Comparison of ENCODE assay signal across 14 cellular contexts in genomic region chr19:38870612-38871011, GRCh38. TPM values are rescaled to one million over a fixed set of nuclear protein-coding genes. Genes with fewer than 3 reads are reported as not detected.
DNase-seq lines count a peak whose midpoint lies in the region; ATAC-seq, FAIRE-seq and TF ChIP-seq lines count a peak whose summit lies in the region.
"Had no signal": no experiment of that assay in that cellular context is flagged by ENCODE, and none has a peak within 500 bp of the region (broad histone marks: within the 10 kb centered on the region; RNA-seq: fewer than 3 reads in every experiment).

No MANE protein-coding gene starts in this region.

- peaks cover 25% of the 10 kb centered on the region for H3K4me1 Mint-ChIP-seq in T-helper 2 cell treated with Interferon-gamma antibody and Interleukin-4, amounts not matched to agents 5 μg/mL and 100 μg/mL, for 36 hours (ENCODE audit: low read depth)
- H3K4me1 Mint-ChIP-seq in astrocyte (ENCODE audit: low read depth, unreplicated experiment): peaks cover 4% of the 10 kb centered on the region

- H2AK5ac ChIP-seq in IMR-90 (ENCODE audit: low read depth, low read length): no peak overlapping the region
- peak overlapping the region; percentile 82 for H2AK5ac ChIP-seq in neuronal stem cell (ENCODE audit: low read depth, low read length)

- CTCF ChIA-PET in IMR-90 (lab: Yijun Ruan, JAX): no interaction called here

- H2AFZ ChIP-seq in IMR-90 (replicated peaks; ENCODE audit: low read length, poor library complexity): peak overlapping the region; percentile 92
- H2AFZ ChIP-seq in astrocyte (ENCODE audit: low read depth, low read length): no peak overlapping the region
- H2AFZ ChIP-seq in neuronal stem cell (ENCODE audit: low read length): no peak overlapping the region

- H3K9me1 ChIP-seq in IMR-90 (ENCODE audit: insufficient read depth, low read length): peaks cover 7% of the 10 kb centered on the region

- no peaks in the 10 kb centered on the region for H3K79me2 ChIP-seq in astrocyte (ENCODE audit: insufficient read depth, low read length)

- H3K18ac ChIP-seq in IMR-90 (ENCODE audit: low read depth, low read length) (no peak overlapping the region), neuronal stem cell (ENCODE audit: low read length) (peak overlapping the region; percentile 98)

- H4K91ac ChIP-seq in IMR-90 (ENCODE audit: insufficient read depth, low read depth, low read length): no peak overlapping the region
- H4K91ac ChIP-seq in neuronal stem cell (ENCODE audit: low read depth, low read length, poor library complexity): no peak overlapping the region

- H3K9me3 ChIP-seq in IMR-90 (ENCODE audit: control insufficient read depth, insufficient read depth, low read length): no peaks in the 10 kb centered on the region
- H3K9me3 ChIP-seq in astrocyte (ENCODE audit: insufficient read depth, low read depth, low read length): no peaks in the 10 kb centered on the region
- peaks cover 0 to 4% of the 10 kb centered on the region in 2 donors for H3K9me3 ChIP-seq in neuronal stem cell (replicated peaks in 1 of 2; ENCODE audit: control insufficient read depth in 2 of 2, insufficient read depth in 1 of 2, low read depth in 1 of 2, low read length in 2 of 2)
- H3K9me3 ChIP-seq: mucosa of descending colon had no signal

- FAIRE-seq in astrocyte (lab: Jason Lieb, UNC): no peak
- FAIRE-seq: A204.1, bronchial epithelial cell had no signal

- TF ChIP-seq POLR2A in IMR-90 (IDR thresholded peaks at IDR 0.05; ENCODE audit: low read depth, low read length): no peak

- no peak overlapping the region for H2AK9ac ChIP-seq in IMR-90 (replicated peaks; ENCODE audit: low read depth, low read length, poor library complexity)

- ATAC-seq in IMR-90 (ENCODE audit: low read depth): no peak
- no peak for ATAC-seq in left colon

- peak overlapping the region; percentile 57 for H3K27ac Mint-ChIP-seq in T-helper 2 cell treated with Interferon-gamma antibody and Interleukin-4, amounts not matched to agents 5 μg/mL and 100 μg/mL, for 36 hours
- no peak overlapping the region for H3K27ac Mint-ChIP-seq in astrocyte (ENCODE audit: unreplicated experiment)
- H3K27ac Mint-ChIP-seq: type B pancreatic cell had no signal

- peaks cover 5% of the 10 kb centered on the region; the same call in 1 of the 2 replicates for H3K4me1 ChIP-seq in IMR-90 (ENCODE audit: control insufficient read depth, insufficient read depth, low read length)
- H3K4me1 ChIP-seq in astrocyte (ENCODE audit: insufficient read depth, low read length): peaks cover 3% of the 10 kb centered on the region
- H3K4me1 ChIP-seq in neuronal stem cell (ENCODE audit: control insufficient read depth in 2 of 2, insufficient read depth in 1 of 2, low read depth in 1 of 2, low read length in 2 of 2): peaks cover 0 to 12% of the 10 kb centered on the region in 2 donors

- in situ Hi-C loops in IMR-90 (cut with MboI; ENCODE audit: low sequenced_read_pairs): no loop called here

- H3K4ac ChIP-seq in IMR-90 (ENCODE audit: low read depth, low read length) (no peak overlapping the region), neuronal stem cell (ENCODE audit: low read length) (no peak overlapping the region)

- H3K14ac ChIP-seq in IMR-90 (replicated peaks; ENCODE audit: low read depth, low read length): no peak overlapping the region
- H3K14ac ChIP-seq in neuronal stem cell (ENCODE audit: low read length): no peak overlapping the region

- 80% methylated on average over 3 of the region's 19 CpGs; no CpG with 5 or more reads in 1 of the 2 experiments for WGBS in IMR-90 (ENCODE audit: extremely low coverage in 2 of 2, insufficient read length in 1 of 2), 2 experiments
- no CpG with 5 or more reads among the region's 19 CpGs for WGBS in neuronal stem cell (ENCODE audit: extremely low coverage in 2 of 2, insufficient read length in 2 of 2, insufficient replicate concordance in 1 of 2), 2 donors

- no peak for DNase-seq in T-helper 2 cell treated with Interferon-gamma antibody and Interleukin-4, amounts not matched to agents 5 μg/mL and 100 μg/mL, for 36 hours (ENCODE audit: low spot score)
- no peak for DNase-seq in T-helper 2 cell
- no peak for DNase-seq in IMR-90
- no peak for DNase-seq in astrocyte (ENCODE audit: low read depth)
- DNase-seq in neuronal stem cell (ENCODE audit: low spot score): no peak
- DNase-seq in SIG-M5 (lab: John Stamatoyannopoulos, UW): no peak
- DNase-seq in left colon: no peak
- no peak for DNase-seq in NCI-H526 treated with DMSO at 0.1 percent for 48 hours (lab: John Stamatoyannopoulos, UW)
- DNase-seq: DMS79, KG1 had no signal

- H3K56ac ChIP-seq in IMR-90 (ENCODE audit: extremely low read depth, insufficient read depth, low read length): no peak overlapping the region

- dilution Hi-C loops in IMR-90 (cut with HindIII; ENCODE audit: low sequenced_read_pairs, unreplicated experiment): no loop called here

- no peak overlapping the region for H4K5ac ChIP-seq in IMR-90 (ENCODE audit: low read depth, low read length)

- H2BK120ac ChIP-seq in IMR-90 (ENCODE audit: low read depth, low read length): no peak overlapping the region
- H2BK120ac ChIP-seq in neuronal stem cell (ENCODE audit: low read depth, low read length): peak overlapping the region; percentile 35

- no peak overlapping the region for H3K23ac ChIP-seq in IMR-90 (ENCODE audit: low read depth, low read length)
- H3K23ac ChIP-seq in neuronal stem cell (ENCODE audit: low read depth, low read length, poor library complexity): peak overlapping the region; percentile 16

- intact Hi-C loops in IMR-90 (cut with micrococcal nuclease) (no loop called here), left colon (cut with DNase I, micrococcal nuclease) (no loop called here)

- H4K20me1 ChIP-seq in IMR-90 (ENCODE audit: insufficient read depth, low read length): no peaks in the 10 kb centered on the region
- no peaks in the 10 kb centered on the region for H4K20me1 ChIP-seq in astrocyte (ENCODE audit: insufficient read depth, low read length)

- H2BK5ac ChIP-seq in IMR-90 (ENCODE audit: low read depth, low read length, poor library complexity, severe bottlenecking) (no peak overlapping the region), neuronal stem cell (ENCODE audit: low read length) (peak overlapping the region; percentile 94)

- H3K36me3 ChIP-seq in IMR-90 (ENCODE audit: control insufficient read depth, insufficient read depth, low read length) (no peaks in the 10 kb centered on the region), astrocyte (ENCODE audit: insufficient read depth, low read length) (no peaks in the 10 kb centered on the region), neuronal stem cell (replicated peaks in 1 of 2; ENCODE audit: control insufficient read depth in 2 of 2, insufficient read depth in 2 of 2, low read length in 2 of 2) (no peaks in the 10 kb centered on the region)

- peaks cover 35% of the 10 kb centered on the region for H3K36me3 Mint-ChIP-seq in T-helper 2 cell treated with Interferon-gamma antibody and Interleukin-4, amounts not matched to agents 5 μg/mL and 100 μg/mL, for 36 hours (ENCODE audit: low read depth)
- no peaks in the 10 kb centered on the region for H3K36me3 Mint-ChIP-seq in astrocyte (ENCODE audit: low read depth, unreplicated experiment)
- H3K36me3 Mint-ChIP-seq: type B pancreatic cell had no signal

- H3K27ac ChIP-seq in IMR-90 (ENCODE audit: insufficient read depth, low read length): no peak overlapping the region
- H3K27ac ChIP-seq in astrocyte (ENCODE audit: low read depth, low read length): no peak overlapping the region
- no peak overlapping the region for H3K27ac ChIP-seq in neuronal stem cell (replicated peaks; ENCODE audit: low read length)

- H4K8ac ChIP-seq in IMR-90 (ENCODE audit: low read depth in 2 of 2, low read length in 2 of 2) (no peak overlapping the region; a peak in 2 of 4 replicates), neuronal stem cell (ENCODE audit: low read depth, low read length) (no peak overlapping the region)

- POLR2A ChIA-PET in IMR-90 (lab: Charles Lee; ENCODE audit: unreplicated experiment): no interaction called here

- no peaks in the 10 kb centered on the region for H3K27me3 ChIP-seq in IMR-90 (ENCODE audit: control insufficient read depth, insufficient read depth, low read length)
- no peaks in the 10 kb centered on the region for H3K27me3 ChIP-seq in astrocyte (ENCODE audit: insufficient read depth, low read length)
- peaks cover 0 to 12% (median 0%) of the 10 kb centered on the region in 3 experiments for H3K27me3 ChIP-seq in neuronal stem cell (ENCODE audit: control insufficient read depth in 3 of 3, insufficient read depth in 3 of 3, low read depth in 1 of 3, low read length in 3 of 3)

- no peak overlapping the region for H3K4me3 ChIP-seq in IMR-90 (ENCODE audit: insufficient read depth, low read depth, low read length)
- H3K4me3 ChIP-seq in astrocyte (ENCODE audit: insufficient read depth, low read depth, low read length): no peak overlapping the region
- H3K4me3 ChIP-seq in neuronal stem cell (ENCODE audit: low read length in 2 of 2): no peak overlapping the region
- H3K4me3 ChIP-seq: mucosa of descending colon had no signal

- H2BK12ac ChIP-seq in neuronal stem cell (ENCODE audit: low read length): peak overlapping the region; percentile 97

- no peak overlapping the region for H2BK15ac ChIP-seq in IMR-90 (ENCODE audit: low read depth, low read length)
- peak overlapping the region; percentile 99 for H2BK15ac ChIP-seq in neuronal stem cell (ENCODE audit: low read length)

- peak overlapping the region; percentile 71 for H3K4me3 Mint-ChIP-seq in T-helper 2 cell treated with Interferon-gamma antibody and Interleukin-4, amounts not matched to agents 5 μg/mL and 100 μg/mL, for 36 hours
- no peak overlapping the region for H3K4me3 Mint-ChIP-seq in astrocyte (ENCODE audit: unreplicated experiment)

- H3K9ac ChIP-seq in IMR-90 (ENCODE audit: low read depth, low read length): no peak overlapping the region
- no peak overlapping the region for H3K9ac ChIP-seq in astrocyte (ENCODE audit: low read length)
- H3K9ac ChIP-seq in neuronal stem cell (ENCODE audit: low read depth, low read length, poor library complexity): no peak overlapping the region

- TF ChIP-seq RAD21 in IMR-90 (IDR thresholded peaks at IDR 0.05; ENCODE audit: low read length): no peak

- no peaks in the 10 kb centered on the region for H3K27me3 Mint-ChIP-seq in T-helper 2 cell treated with Interferon-gamma antibody and Interleukin-4, amounts not matched to agents 5 μg/mL and 100 μg/mL, for 36 hours (ENCODE audit: low read depth)
- peaks cover 8% of the 10 kb centered on the region for H3K27me3 Mint-ChIP-seq in astrocyte (ENCODE audit: low read depth, unreplicated experiment)

- no TSS peak for BruUV-seq in IMR-90 (replicated peaks; lab: Mats Ljungman, UMichigan)

- H3K79me1 ChIP-seq in IMR-90 (ENCODE audit: low read depth in 1 of 2, low read length in 2 of 2): no peaks in the 10 kb centered on the region
- H3K79me1 ChIP-seq in neuronal stem cell (ENCODE audit: low read depth, low read length): peaks cover 3% of the 10 kb centered on the region

- H2BK20ac ChIP-seq in IMR-90 (ENCODE audit: low read depth, low read length): no peak overlapping the region

- H3K9me3 Mint-ChIP-seq in T-helper 2 cell treated with Interferon-gamma antibody and Interleukin-4, amounts not matched to agents 5 μg/mL and 100 μg/mL, for 36 hours: no peaks in the 10 kb centered on the region
- H3K9me3 Mint-ChIP-seq in astrocyte (ENCODE audit: unreplicated experiment): no peaks in the 10 kb centered on the region
- H3K9me3 Mint-ChIP-seq: type B pancreatic cell had no signal

- H3K4me2 ChIP-seq in IMR-90 (ENCODE audit: low read depth, low read length) (no peak overlapping the region), astrocyte (ENCODE audit: low read length) (peak overlapping the region; percentile 88), neuronal stem cell (ENCODE audit: insufficient read depth, low read length, poor library complexity, severe bottlenecking) (no peak overlapping the region)

- no peak for TF ChIP-seq CTCF in IMR-90 (conservative IDR thresholded peaks at IDR 0.05; ENCODE audit: low read depth, low read length)
- TF ChIP-seq CTCF in astrocyte (IDR thresholded peaks at IDR 0.05; ENCODE audit: insufficient read depth, low read depth, low read length): no peak

RNA-seq across cellular contexts. Expression of gene RINL, which starts 7.5 kb away (rescaled TPM):
- 0.72 and 0.83 TPM in 2 replicates for total RNA-seq in IMR-90 (2012; rRNA removed)
- polyA plus RNA-seq in IMR-90 (2012; rRNA removed): 1.2 and 1.9 TPM in 2 replicates
- polyA plus RNA-seq in IMR-90 (2012; cell fraction: cytosol; rRNA removed): 1.00 and 1.0 TPM in 2 replicates
- polyA plus RNA-seq in IMR-90 (2012; cell fraction: nucleus; rRNA removed; ENCODE audit: low replicate concordance): 1.5 and 1.7 TPM in 2 replicates
- 0.91 and 1.3 TPM in 2 replicates for total RNA-seq in astrocyte
- 6.6 TPM for polyA plus RNA-seq in neuronal stem cell (2013, experiment 1 of 2)
- polyA plus RNA-seq in neuronal stem cell (2013, experiment 2 of 2): 6.7 TPM
- total RNA-seq in left colon: 1 to 10 TPM; 3.2 to 3.4 TPM

RNA-seq across cellular contexts. Expression of gene HNRNPL, which starts 20.8 kb away (rescaled TPM):
- 316 and 429 TPM in 2 replicates for total RNA-seq in IMR-90 (2012; rRNA removed)
- polyA plus RNA-seq in IMR-90 (2012; rRNA removed): 277 and 280 TPM in 2 replicates
- 159 and 260 TPM in 2 replicates for polyA plus RNA-seq in IMR-90 (2012; cell fraction: cytosol; rRNA removed)
- polyA plus RNA-seq in IMR-90 (2012; cell fraction: nucleus; rRNA removed; ENCODE audit: low replicate concordance): 202 and 318 TPM in 2 replicates
- 285 and 314 TPM in 2 replicates for total RNA-seq in astrocyte
- polyA plus RNA-seq in neuronal stem cell (2013, experiment 1 of 2): 340 TPM
- polyA plus RNA-seq in neuronal stem cell (2013, experiment 2 of 2): 361 TPM
- total RNA-seq in left colon: 100 to 1,000 TPM; 269 to 281 TPM

RNA-seq across cellular contexts. Expression of gene SIRT2, which starts 28.8 kb away (rescaled TPM):
- total RNA-seq in IMR-90 (2012; rRNA removed): 37.5 and 43.0 TPM in 2 replicates
- 50.0 and 53.8 TPM in 2 replicates for polyA plus RNA-seq in IMR-90 (2012; rRNA removed)
- polyA plus RNA-seq in IMR-90 (2012; cell fraction: cytosol; rRNA removed): 40.9 and 52.4 TPM in 2 replicates
- polyA plus RNA-seq in IMR-90 (2012; cell fraction: nucleus; rRNA removed; ENCODE audit: low replicate concordance): 123 and 126 TPM in 2 replicates
- total RNA-seq in astrocyte: 35.3 and 35.7 TPM in 2 replicates
- 17.7 TPM for polyA plus RNA-seq in neuronal stem cell (2013, experiment 1 of 2)
- 18.7 TPM for polyA plus RNA-seq in neuronal stem cell (2013, experiment 2 of 2)
- 10 to 100 TPM; 32.9 to 39.9 TPM for total RNA-seq in left colon

RNA-seq across cellular contexts. Expression of gene NFKBIB, which starts 29.2 kb away (rescaled TPM):
- 6.4 and 7.5 TPM in 2 replicates for total RNA-seq in IMR-90 (2012; rRNA removed)
- polyA plus RNA-seq in IMR-90 (2012; rRNA removed): 25.5 and 36.2 TPM in 2 replicates
- 34.5 and 35.8 TPM in 2 replicates for polyA plus RNA-seq in IMR-90 (2012; cell fraction: cytosol; rRNA removed)
- polyA plus RNA-seq in IMR-90 (2012; cell fraction: nucleus; rRNA removed; ENCODE audit: low replicate concordance): 11.9 and 21.6 TPM in 2 replicates
- total RNA-seq in astrocyte: 19.3 and 21.7 TPM in 2 replicates
- 14.1 TPM for polyA plus RNA-seq in neuronal stem cell (2013, experiment 1 of 2)
- polyA plus RNA-seq in neuronal stem cell (2013, experiment 2 of 2): 13.2 TPM
- total RNA-seq in left colon: 10 to 100 TPM; 32.1 to 38.8 TPM

RNA-seq across cellular contexts. Expression of gene ECH1, which starts 39.0 kb away (rescaled TPM):
- total RNA-seq in IMR-90 (2012; rRNA removed) (15.0 and 15.6 TPM in 2 replicates), astrocyte (51.4 and 53.3 TPM in 2 replicates), left colon (100 to 1,000 TPM; 292 to 483 TPM)
- 62.1 and 62.3 TPM in 2 replicates for polyA plus RNA-seq in IMR-90 (2012; rRNA removed)
- polyA plus RNA-seq in IMR-90 (2012; cell fraction: cytosol; rRNA removed): 91.1 and 125 TPM in 2 replicates
- polyA plus RNA-seq in IMR-90 (2012; cell fraction: nucleus; rRNA removed; ENCODE audit: low replicate concordance): 56.4 and 61.3 TPM in 2 replicates
- 153 TPM for polyA plus RNA-seq in neuronal stem cell (2013, experiment 1 of 2)
- 162 TPM for polyA plus RNA-seq in neuronal stem cell (2013, experiment 2 of 2)
